1 cellular context compared by ENCODE assay signal in the genomic region with DNA sequence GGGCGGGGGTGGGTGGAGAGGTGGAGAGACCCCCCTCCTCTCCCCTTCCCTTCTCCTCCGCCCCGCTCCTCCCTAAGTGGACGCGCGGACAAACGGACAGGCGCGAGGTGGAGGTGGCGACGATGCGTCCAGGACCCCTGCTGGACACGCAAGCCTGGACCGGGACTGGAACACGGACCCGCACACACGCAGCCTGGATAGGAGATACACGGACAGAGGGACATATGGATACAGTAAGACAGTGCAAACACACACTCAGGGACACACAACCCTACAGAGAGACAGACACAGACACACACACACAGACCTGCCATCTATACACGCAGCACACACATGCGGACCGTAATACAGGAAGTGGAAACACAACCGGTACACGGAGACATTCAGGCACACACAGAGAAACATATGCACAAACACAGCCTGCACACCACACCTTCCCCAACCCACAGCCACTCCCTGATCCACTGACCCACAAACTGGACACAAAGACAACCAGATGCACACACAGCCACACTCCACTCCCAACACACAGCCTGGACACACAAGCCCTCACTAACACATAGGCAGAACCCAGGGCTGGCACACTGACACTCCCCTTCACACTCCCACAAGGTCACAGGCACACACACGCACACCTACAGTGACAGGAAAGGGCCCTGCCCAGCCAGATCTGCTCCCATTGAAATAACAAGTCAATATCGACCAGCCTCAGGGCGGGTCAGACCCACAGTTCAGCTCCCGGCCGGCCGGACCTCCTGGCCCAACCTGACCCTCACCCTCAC.
A peak's percentile ranks its signal among the peaks of the same experiment; 100 is the strongest.
TF ChIP-seq lines count a peak whose summit lies in the region.

No MANE protein-coding gene starts in this region.

TF ChIP-seq in K562, 482 proteins besides CTCF, POLR2A, EP300 and RAD21 (continued from another document and continues in another):
- TF ChIP-seq, protein P1, sequence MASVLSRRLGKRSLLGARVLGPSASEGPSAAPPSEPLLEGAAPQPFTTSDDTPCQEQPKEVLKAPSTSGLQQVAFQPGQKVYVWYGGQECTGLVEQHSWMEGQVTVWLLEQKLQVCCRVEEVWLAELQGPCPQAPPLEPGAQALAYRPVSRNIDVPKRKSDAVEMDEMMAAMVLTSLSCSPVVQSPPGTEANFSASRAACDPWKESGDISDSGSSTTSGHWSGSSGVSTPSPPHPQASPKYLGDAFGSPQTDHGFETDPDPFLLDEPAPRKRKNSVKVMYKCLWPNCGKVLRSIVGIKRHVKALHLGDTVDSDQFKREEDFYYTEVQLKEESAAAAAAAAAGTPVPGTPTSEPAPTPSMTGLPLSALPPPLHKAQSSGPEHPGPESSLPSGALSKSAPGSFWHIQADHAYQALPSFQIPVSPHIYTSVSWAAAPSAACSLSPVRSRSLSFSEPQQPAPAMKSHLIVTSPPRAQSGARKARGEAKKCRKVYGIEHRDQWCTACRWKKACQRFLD (CRISPR knock-in tag; IDR thresholded peaks at IDR 0.05): no peak
- TF ChIP-seq SMARCB1 (IDR thresholded peaks at IDR 0.05; ENCODE audit: insufficient read length, low read depth) (no peak), ZNF77 (CRISPR knock-in tag; IDR thresholded peaks at IDR 0.05) (no peak), ZNF316 (IDR thresholded peaks at IDR 0.05) (peak; percentile 18; the same call in 1 of the 2 replicates), CHD4 (IDR thresholded peaks at IDR 0.05; ENCODE audit: insufficient read depth, insufficient replicate concordance, low read depth, low read length, poor library complexity, severe bottlenecking) (no peak), PTBP1 (IDR thresholded peaks at IDR 0.05; ENCODE audit: low read depth, low read length) (no peak), BCLAF1 (IDR thresholded peaks at IDR 0.05; ENCODE audit: borderline replicate concordance in 1 of 2, control insufficient read depth in 1 of 2, low read depth in 2 of 2, low read length in 1 of 2) (no peak), ZNF277 (CRISPR knock-in tag; IDR thresholded peaks at IDR 0.05; ENCODE audit: borderline replicate concordance) (no peak), NCOA1 (IDR thresholded peaks at IDR 0.05; ENCODE audit: low read depth) (peak; percentile 64; the same call in 1 of the 2 replicates), MAFF (IDR thresholded peaks at IDR 0.05; ENCODE audit: low read length) (no peak), ARID1B (IDR thresholded peaks at IDR 0.05) (peak; percentile 67), JUND (IDR thresholded peaks at IDR 0.05; ENCODE audit: borderline replicate concordance, low read depth, low read length) (0 out of 2 replicates have a peak, but pooled peaks have one; percentile 9), JUND (tag; IDR thresholded peaks at IDR 0.05; ENCODE audit: borderline replicate concordance, low read depth, low read length) (peak; percentile 48; the same call in 1 of the 3 replicates), HMBOX1 (IDR thresholded peaks at IDR 0.05) (no peak), ZEB2 (IDR thresholded peaks at IDR 0.05) (0 out of 2 replicates have a peak, but pooled peaks have one; percentile 44), ZNF75A (CRISPR knock-in tag; IDR thresholded peaks at IDR 0.05) (no peak), TRIM28 (IDR thresholded peaks at IDR 0.05) (peak; percentile 41; the same call in 1 of the 2 replicates), CEBPG (CRISPR knock-in tag; IDR thresholded peaks at IDR 0.05) (no peak), CEBPG (tag; conservative IDR thresholded peaks at IDR 0.05 in 1 of 2, IDR thresholded peaks at IDR 0.05 in 1 of 2) (no peak), ZNF324 (CRISPR knock-in tag; IDR thresholded peaks at IDR 0.05) (no peak), CBX5 (IDR thresholded peaks at IDR 0.05; ENCODE audit: borderline replicate concordance, low read depth) (peak; percentile 23; the same call in 1 of the 2 replicates), SIN3B (IDR thresholded peaks at IDR 0.05; ENCODE audit: low read depth) (no peak), ZKSCAN1 (IDR thresholded peaks at IDR 0.05; ENCODE audit: low read depth, low read length) (no peak), ZNF512 (tag; IDR thresholded peaks at IDR 0.05) (no peak), HMG20B (CRISPR knock-in tag; IDR thresholded peaks at IDR 0.05) (no peak), GTF2F1 (IDR thresholded peaks at IDR 0.05; ENCODE audit: low read depth, low read length) (0 out of 2 replicates have a peak, but pooled peaks have one; percentile 23), NRF1 (conservative IDR thresholded peaks at IDR 0.05 in 1 of 2, IDR thresholded peaks at IDR 0.05 in 1 of 2) (peak; percentile 31 to 54; a peak in 1 of 4 replicates), POLR2B (IDR thresholded peaks at IDR 0.05; ENCODE audit: low read depth, partially characterized antibody) (peak; percentile 65), HMGXB4 (CRISPR knock-in tag; IDR thresholded peaks at IDR 0.05) (no peak), SIRT6 (IDR thresholded peaks at IDR 0.05; ENCODE audit: low read depth, low read length) (no peak), HLTF (IDR thresholded peaks at IDR 0.05) (peak; percentile 92; the same call in 1 of the 2 replicates), ZNF592 (IDR thresholded peaks at IDR 0.05) (no peak), NCOR1 (IDR thresholded peaks at IDR 0.05) (0 out of 2 replicates have a peak, but pooled peaks have one; percentile 35), TEAD1 (CRISPR knock-in tag; IDR thresholded peaks at IDR 0.05) (peak in 1 of 2 experiments; percentile 48; a peak in 1 of 4 replicates), TAF1 (IDR thresholded peaks at IDR 0.05; ENCODE audit: control insufficient read depth, extremely low read depth, insufficient read depth, low read length, severe bottlenecking) (peak; percentile 33), CSDE1 (IDR thresholded peaks at IDR 0.05) (peak in 1 of 2 experiments; percentile 57; a peak in 1 of 4 replicates), BACH1 (tag; IDR thresholded peaks at IDR 0.05) (no peak)
- TF ChIP-seq, protein P2, sequence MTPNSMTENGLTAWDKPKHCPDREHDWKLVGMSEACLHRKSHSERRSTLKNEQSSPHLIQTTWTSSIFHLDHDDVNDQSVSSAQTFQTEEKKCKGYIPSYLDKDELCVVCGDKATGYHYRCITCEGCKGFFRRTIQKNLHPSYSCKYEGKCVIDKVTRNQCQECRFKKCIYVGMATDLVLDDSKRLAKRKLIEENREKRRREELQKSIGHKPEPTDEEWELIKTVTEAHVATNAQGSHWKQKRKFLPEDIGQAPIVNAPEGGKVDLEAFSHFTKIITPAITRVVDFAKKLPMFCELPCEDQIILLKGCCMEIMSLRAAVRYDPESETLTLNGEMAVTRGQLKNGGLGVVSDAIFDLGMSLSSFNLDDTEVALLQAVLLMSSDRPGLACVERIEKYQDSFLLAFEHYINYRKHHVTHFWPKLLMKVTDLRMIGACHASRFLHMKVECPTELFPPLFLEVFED (CRISPR knock-in tag; conservative IDR thresholded peaks at IDR 0.05): 0 out of 2 replicates have a peak, but pooled peaks have one; percentile 39
- TF ChIP-seq, protein P3, sequence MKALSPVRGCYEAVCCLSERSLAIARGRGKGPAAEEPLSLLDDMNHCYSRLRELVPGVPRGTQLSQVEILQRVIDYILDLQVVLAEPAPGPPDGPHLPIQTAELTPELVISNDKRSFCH (CRISPR knock-in tag; IDR thresholded peaks at IDR 0.05): no peak
- TF ChIP-seq, protein P3 (tag; IDR thresholded peaks at IDR 0.05): no peak
